1 cellular context compared by ENCODE assay signal in the genomic region with DNA sequence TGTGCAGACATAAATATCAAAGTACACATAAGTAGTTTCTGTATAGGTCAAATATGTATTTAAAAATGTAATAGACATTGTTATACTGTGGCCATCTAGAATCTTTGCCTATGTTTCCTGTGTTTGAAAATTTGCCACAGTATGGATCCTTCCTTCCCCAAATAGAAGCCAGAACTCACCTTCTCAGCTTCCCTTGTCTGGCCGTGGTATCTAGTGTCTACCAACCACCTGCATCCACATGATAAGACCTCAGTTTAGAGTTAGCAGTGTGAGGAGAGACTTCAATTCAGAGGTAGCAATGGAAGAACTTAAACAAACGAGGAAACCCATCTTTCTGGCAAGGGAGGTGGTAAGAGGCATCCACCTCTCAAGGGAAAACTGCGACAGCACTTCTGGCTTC.
A peak's percentile ranks its signal among the peaks of the same experiment; 100 is the strongest.
TF ChIP-seq lines count a peak whose summit lies in the region.

No MANE protein-coding gene starts in this region.

TF ChIP-seq in K562, 482 proteins besides CTCF, POLR2A, EP300 and RAD21 (continued from another document):
- TF ChIP-seq, protein P1, sequence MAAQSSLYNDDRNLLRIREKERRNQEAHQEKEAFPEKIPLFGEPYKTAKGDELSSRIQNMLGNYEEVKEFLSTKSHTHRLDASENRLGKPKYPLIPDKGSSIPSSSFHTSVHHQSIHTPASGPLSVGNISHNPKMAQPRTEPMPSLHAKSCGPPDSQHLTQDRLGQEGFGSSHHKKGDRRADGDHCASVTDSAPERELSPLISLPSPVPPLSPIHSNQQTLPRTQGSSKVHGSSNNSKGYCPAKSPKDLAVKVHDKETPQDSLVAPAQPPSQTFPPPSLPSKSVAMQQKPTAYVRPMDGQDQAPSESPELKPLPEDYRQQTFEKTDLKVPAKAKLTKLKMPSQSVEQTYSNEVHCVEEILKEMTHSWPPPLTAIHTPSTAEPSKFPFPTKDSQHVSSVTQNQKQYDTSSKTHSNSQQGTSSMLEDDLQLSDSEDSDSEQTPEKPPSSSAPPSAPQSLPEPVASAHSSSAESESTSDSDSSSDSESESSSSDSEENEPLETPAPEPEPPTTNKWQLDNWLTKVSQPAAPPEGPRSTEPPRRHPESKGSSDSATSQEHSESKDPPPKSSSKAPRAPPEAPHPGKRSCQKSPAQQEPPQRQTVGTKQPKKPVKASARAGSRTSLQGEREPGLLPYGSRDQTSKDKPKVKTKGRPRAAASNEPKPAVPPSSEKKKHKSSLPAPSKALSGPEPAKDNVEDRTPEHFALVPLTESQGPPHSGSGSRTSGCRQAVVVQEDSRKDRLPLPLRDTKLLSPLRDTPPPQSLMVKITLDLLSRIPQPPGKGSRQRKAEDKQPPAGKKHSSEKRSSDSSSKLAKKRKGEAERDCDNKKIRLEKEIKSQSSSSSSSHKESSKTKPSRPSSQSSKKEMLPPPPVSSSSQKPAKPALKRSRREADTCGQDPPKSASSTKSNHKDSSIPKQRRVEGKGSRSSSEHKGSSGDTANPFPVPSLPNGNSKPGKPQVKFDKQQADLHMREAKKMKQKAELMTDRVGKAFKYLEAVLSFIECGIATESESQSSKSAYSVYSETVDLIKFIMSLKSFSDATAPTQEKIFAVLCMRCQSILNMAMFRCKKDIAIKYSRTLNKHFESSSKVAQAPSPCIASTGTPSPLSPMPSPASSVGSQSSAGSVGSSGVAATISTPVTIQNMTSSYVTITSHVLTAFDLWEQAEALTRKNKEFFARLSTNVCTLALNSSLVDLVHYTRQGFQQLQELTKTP (IDR thresholded peaks at IDR 0.05; ENCODE audit: low read depth in 1 of 2, partially characterized antibody in 2 of 2), result no peak
- peak; percentile 58 for TF ChIP-seq MTA2 (IDR thresholded peaks at IDR 0.05; ENCODE audit: low read depth)
- TF ChIP-seq, protein P2, sequence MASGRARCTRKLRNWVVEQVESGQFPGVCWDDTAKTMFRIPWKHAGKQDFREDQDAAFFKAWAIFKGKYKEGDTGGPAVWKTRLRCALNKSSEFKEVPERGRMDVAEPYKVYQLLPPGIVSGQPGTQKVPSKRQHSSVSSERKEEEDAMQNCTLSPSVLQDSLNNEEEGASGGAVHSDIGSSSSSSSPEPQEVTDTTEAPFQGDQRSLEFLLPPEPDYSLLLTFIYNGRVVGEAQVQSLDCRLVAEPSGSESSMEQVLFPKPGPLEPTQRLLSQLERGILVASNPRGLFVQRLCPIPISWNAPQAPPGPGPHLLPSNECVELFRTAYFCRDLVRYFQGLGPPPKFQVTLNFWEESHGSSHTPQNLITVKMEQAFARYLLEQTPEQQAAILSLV (tag; IDR thresholded peaks at IDR 0.05), result no peak
- TF ChIP-seq, protein P3, sequence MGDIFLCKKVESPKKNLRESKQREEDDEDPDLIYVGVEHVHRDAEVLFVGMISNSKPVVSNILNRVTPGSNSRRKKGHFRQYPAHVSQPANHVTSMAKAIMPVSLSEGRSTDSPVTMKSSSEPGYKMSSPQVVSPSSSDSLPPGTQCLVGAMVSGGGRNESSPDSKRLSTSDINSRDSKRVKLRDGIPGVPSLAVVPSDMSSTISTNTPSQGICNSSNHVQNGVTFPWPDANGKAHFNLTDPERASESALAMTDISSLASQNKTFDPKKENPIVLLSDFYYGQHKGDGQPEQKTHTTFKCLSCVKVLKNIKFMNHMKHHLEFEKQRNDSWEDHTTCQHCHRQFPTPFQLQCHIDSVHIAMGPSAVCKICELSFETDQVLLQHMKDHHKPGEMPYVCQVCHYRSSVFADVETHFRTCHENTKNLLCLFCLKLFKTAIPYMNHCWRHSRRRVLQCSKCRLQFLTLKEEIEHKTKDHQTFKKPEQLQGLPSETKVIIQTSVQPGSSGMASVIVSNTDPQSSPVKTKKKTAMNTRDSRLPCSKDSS (IDR thresholded peaks at IDR 0.05; ENCODE audit: low read depth, partially characterized antibody), result no peak
- TF ChIP-seq TAF9B (IDR thresholded peaks at IDR 0.05; ENCODE audit: partially characterized antibody), result no peak
- TF ChIP-seq ZNF507 (tag; conservative IDR thresholded peaks at IDR 0.05), result no peak
- TF ChIP-seq SOX6 (IDR thresholded peaks at IDR 0.05), result peak; percentile 61; the same call in 1 of the 2 replicates
- TF ChIP-seq, protein P4, sequence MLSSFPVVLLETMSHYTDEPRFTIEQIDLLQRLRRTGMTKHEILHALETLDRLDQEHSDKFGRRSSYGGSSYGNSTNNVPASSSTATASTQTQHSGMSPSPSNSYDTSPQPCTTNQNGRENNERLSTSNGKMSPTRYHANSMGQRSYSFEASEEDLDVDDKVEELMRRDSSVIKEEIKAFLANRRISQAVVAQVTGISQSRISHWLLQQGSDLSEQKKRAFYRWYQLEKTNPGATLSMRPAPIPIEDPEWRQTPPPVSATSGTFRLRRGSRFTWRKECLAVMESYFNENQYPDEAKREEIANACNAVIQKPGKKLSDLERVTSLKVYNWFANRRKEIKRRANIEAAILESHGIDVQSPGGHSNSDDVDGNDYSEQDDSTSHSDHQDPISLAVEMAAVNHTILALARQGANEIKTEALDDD (IDR thresholded peaks at IDR 0.05), result peak; percentile 64
- TF ChIP-seq CBFA2T2 (conservative IDR thresholded peaks at IDR 0.05), result peak; percentile 52
- TF ChIP-seq SETDB1 (IDR thresholded peaks at IDR 0.05; ENCODE audit: low read length), result no peak
- TF ChIP-seq FOXJ3 (CRISPR knock-in tag; IDR thresholded peaks at IDR 0.05), result no peak
- TF ChIP-seq MXI1 (IDR thresholded peaks at IDR 0.05; ENCODE audit: low read depth, low read length), result no peak
- TF ChIP-seq, protein P5, sequence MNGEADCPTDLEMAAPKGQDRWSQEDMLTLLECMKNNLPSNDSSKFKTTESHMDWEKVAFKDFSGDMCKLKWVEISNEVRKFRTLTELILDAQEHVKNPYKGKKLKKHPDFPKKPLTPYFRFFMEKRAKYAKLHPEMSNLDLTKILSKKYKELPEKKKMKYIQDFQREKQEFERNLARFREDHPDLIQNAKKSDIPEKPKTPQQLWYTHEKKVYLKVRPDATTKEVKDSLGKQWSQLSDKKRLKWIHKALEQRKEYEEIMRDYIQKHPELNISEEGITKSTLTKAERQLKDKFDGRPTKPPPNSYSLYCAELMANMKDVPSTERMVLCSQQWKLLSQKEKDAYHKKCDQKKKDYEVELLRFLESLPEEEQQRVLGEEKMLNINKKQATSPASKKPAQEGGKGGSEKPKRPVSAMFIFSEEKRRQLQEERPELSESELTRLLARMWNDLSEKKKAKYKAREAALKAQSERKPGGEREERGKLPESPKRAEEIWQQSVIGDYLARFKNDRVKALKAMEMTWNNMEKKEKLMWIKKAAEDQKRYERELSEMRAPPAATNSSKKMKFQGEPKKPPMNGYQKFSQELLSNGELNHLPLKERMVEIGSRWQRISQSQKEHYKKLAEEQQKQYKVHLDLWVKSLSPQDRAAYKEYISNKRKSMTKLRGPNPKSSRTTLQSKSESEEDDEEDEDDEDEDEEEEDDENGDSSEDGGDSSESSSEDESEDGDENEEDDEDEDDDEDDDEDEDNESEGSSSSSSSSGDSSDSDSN (IDR thresholded peaks at IDR 0.05; ENCODE audit: borderline replicate concordance in 1 of 2, low read depth in 2 of 2, low read length in 2 of 2), result no peak
- TF ChIP-seq BRD9 (IDR thresholded peaks at IDR 0.05; ENCODE audit: low read depth, partially characterized antibody), result no peak
- TF ChIP-seq, protein P6, sequence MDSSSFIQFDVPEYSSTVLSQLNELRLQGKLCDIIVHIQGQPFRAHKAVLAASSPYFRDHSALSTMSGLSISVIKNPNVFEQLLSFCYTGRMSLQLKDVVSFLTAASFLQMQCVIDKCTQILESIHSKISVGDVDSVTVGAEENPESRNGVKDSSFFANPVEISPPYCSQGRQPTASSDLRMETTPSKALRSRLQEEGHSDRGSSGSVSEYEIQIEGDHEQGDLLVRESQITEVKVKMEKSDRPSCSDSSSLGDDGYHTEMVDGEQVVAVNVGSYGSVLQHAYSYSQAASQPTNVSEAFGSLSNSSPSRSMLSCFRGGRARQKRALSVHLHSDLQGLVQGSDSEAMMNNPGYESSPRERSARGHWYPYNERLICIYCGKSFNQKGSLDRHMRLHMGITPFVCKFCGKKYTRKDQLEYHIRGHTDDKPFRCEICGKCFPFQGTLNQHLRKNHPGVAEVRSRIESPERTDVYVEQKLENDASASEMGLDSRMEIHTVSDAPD (CRISPR knock-in tag; IDR thresholded peaks at IDR 0.05), result no peak
- TF ChIP-seq ZNF79 (CRISPR knock-in tag; IDR thresholded peaks at IDR 0.05; ENCODE audit: low read depth), result no peak
- no peak for TF ChIP-seq ZNF239 (CRISPR knock-in tag; IDR thresholded peaks at IDR 0.05)
- no peak for TF ChIP-seq MYNN (IDR thresholded peaks at IDR 0.05)
- no peak for TF ChIP-seq MYNN (CRISPR knock-in tag; IDR thresholded peaks at IDR 0.05)
- peak; percentile 76 for TF ChIP-seq CBFA2T3 (IDR thresholded peaks at IDR 0.05)
- TF ChIP-seq TAF7 (tag; IDR thresholded peaks at IDR 0.05), result no peak
- no peak for TF ChIP-seq CHD4 (IDR thresholded peaks at IDR 0.05; ENCODE audit: insufficient read depth, insufficient replicate concordance, low read depth, low read length, poor library complexity, severe bottlenecking)
- TF ChIP-seq PTTG1 (tag; IDR thresholded peaks at IDR 0.05; ENCODE audit: low read depth), result no peak
- TF ChIP-seq NR4A1 (CRISPR knock-in tag; IDR thresholded peaks at IDR 0.05), result no peak
- TF ChIP-seq NR4A1 (tag; IDR thresholded peaks at IDR 0.05), result no peak
- no peak for TF ChIP-seq DACH1 (IDR thresholded peaks at IDR 0.05; ENCODE audit: partially characterized antibody)
- TF ChIP-seq, protein P7, sequence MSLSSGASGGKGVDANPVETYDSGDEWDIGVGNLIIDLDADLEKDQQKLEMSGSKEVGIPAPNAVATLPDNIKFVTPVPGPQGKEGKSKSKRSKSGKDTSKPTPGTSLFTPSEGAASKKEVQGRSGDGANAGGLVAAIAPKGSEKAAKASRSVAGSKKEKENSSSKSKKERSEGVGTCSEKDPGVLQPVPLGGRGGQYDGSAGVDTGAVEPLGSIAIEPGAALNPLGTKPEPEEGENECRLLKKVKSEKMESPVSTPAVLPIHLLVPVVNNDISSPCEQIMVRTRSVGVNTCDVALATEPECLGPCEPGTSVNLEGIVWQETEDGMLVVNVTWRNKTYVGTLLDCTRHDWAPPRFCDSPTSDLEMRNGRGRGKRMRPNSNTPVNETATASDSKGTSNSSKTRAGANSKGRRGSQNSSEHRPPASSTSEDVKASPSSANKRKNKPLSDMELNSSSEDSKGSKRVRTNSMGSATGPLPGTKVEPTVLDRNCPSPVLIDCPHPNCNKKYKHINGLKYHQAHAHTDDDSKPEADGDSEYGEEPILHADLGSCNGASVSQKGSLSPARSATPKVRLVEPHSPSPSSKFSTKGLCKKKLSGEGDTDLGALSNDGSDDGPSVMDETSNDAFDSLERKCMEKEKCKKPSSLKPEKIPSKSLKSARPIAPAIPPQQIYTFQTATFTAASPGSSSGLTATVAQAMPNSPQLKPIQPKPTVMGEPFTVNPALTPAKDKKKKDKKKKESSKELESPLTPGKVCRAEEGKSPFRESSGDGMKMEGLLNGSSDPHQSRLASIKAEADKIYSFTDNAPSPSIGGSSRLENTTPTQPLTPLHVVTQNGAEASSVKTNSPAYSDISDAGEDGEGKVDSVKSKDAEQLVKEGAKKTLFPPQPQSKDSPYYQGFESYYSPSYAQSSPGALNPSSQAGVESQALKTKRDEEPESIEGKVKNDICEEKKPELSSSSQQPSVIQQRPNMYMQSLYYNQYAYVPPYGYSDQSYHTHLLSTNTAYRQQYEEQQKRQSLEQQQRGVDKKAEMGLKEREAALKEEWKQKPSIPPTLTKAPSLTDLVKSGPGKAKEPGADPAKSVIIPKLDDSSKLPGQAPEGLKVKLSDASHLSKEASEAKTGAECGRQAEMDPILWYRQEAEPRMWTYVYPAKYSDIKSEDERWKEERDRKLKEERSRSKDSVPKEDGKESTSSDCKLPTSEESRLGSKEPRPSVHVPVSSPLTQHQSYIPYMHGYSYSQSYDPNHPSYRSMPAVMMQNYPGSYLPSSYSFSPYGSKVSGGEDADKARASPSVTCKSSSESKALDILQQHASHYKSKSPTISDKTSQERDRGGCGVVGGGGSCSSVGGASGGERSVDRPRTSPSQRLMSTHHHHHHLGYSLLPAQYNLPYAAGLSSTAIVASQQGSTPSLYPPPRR (CRISPR knock-in tag; IDR thresholded peaks at IDR 0.05; ENCODE audit: borderline replicate concordance), result no peak
